14 cellular contexts compared by ENCODE assay signal in the genomic region with DNA sequence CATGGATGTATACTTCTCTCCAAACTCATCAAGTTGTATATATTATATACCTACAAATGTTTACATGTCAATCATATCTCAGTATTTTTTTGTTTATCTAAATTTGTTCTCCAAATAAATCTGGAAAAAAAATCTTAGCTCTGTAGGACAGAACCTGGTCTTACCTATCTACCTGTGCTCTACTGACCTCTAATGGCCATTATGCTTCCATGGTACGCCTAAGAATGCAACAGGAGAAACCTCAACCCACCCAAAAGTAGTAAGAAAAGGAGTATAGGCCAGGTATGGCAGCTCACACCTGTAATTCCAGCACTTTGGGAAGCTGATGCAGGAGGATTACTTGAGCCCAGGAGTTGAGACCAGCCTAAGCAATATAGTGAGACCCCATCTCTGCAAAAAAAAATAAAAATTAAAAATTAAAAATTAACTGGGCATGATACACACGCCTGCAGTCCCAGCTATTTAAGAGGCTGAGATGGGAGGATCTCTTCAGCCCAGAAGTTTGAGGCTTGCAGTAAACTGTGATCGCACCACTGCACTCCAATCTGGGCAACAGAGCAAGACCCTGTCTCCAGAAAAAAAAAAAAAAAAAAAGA. TPM values are rescaled to one million over a fixed set of nuclear protein-coding genes. Genes with fewer than 3 reads are reported as not detected.
DNase-seq lines count a peak whose midpoint lies in the region; ATAC-seq, FAIRE-seq and TF ChIP-seq lines count a peak whose summit lies in the region.
"Had no signal": no experiment of that assay in that cellular context is flagged by ENCODE, and none has a peak within 500 bp of the region (broad histone marks: within the 10 kb centered on the region; RNA-seq: fewer than 3 reads in every experiment).

No MANE protein-coding gene starts in this region.

- in situ Hi-C loops in transverse colon (cut with MboI; ENCODE audit: low pct_ligation_motif_present in 1 of 4, low pct_unique_long_range_greater_than_20kb in 1 of 4, low sequenced_read_pairs in 3 of 4), result no loop called here

- ATAC-seq in HCT116, result peak; percentile 77
- peak; percentile 41 for ATAC-seq in foreskin keratinocyte
- no peak for ATAC-seq in gastroesophageal sphincter
- no peak for ATAC-seq in HG03045 (IDR thresholded peaks at IDR 0.05; ENCODE audit: unreplicated experiment)
- ATAC-seq: activated CD8-positive, alpha-beta T cell treated with anti-CD3 and anti-CD28 coated beads, Interleukin-2, amount 10 ng/mL, durations not matched to agents 7 days and 5 days had no signal

- CTCF ChIA-PET in HCT116 (lab: Charles Lee), result interaction anchor here (1.2 kb wide), 2 partner anchors 9 to 359 kb away, joined by 3 to 6 read pairs; a partner anchor contains a TSS

- H3K9ac ChIP-seq in HCT116 (ENCODE audit: low read length), result no peak overlapping the region
- H3K9ac ChIP-seq: KMS-11 had no signal

- no peaks in the 10 kb centered on the region for H3F3A ChIP-seq in DOHH2 (ENCODE audit: control insufficient read depth, insufficient read depth)

- H3K27ac ChIP-seq in DOHH2 (ENCODE audit: low read depth, low read length) (no peak overlapping the region), HCT116 (ENCODE audit: low read depth, low read length) (no peak overlapping the region), foreskin keratinocyte (no peak overlapping the region), gastroesophageal sphincter (no peak overlapping the region), transverse colon (no peak overlapping the region)
- H3K27ac ChIP-seq: KMS-11 had no signal

- POLR2A ChIA-PET in HCT116 (lab: Charles Lee), result no interaction called here

- H3K9me2 ChIP-seq in DOHH2 (replicated peaks; ENCODE audit: control insufficient read depth, low read length) (no peaks in the 10 kb centered on the region), HCT116 (ENCODE audit: insufficient read depth) (no peaks in the 10 kb centered on the region)

- TF ChIP-seq CTCF in DOHH2 (IDR thresholded peaks at IDR 0.05; ENCODE audit: low read depth, low read length, poor library complexity, severe bottlenecking) (peak; percentile 40), HCT116 (IDR thresholded peaks at IDR 0.05 in 2 of 3, conservative IDR thresholded peaks at IDR 0.05 in 1 of 3; ENCODE audit: borderline replicate concordance in 1 of 3, insufficient read depth in 1 of 3, low read depth in 2 of 3, low read length in 2 of 3) (peak in 2 of 3 experiments; percentile 60 to 63; a peak in 4 of 6 replicates), foreskin keratinocyte (conservative IDR thresholded peaks at IDR 0.05) (peak; percentile 67), gastroesophageal sphincter (IDR thresholded peaks at IDR 0.05) (no peak), transverse colon (IDR thresholded peaks at IDR 0.05) (no peak), D721Med (IDR thresholded peaks at IDR 0.05; ENCODE audit: insufficient read depth, missing control alignments) (no peak)

- TF ChIP-seq POLR2A in HCT116 (IDR thresholded peaks at IDR 0.05; ENCODE audit: borderline replicate concordance, extremely low read depth, insufficient read depth, insufficient read length), result no peak
- TF ChIP-seq POLR2A in gastroesophageal sphincter (IDR thresholded peaks at IDR 0.05), result no peak
- TF ChIP-seq POLR2A in transverse colon (IDR thresholded peaks at IDR 0.05), result no peak

- H3K4me3 ChIP-seq in DOHH2 (ENCODE audit: low read length), result no peak overlapping the region
- no peak overlapping the region for H3K4me3 ChIP-seq in HCT116 (replicated peaks in 1 of 2; ENCODE audit: low read depth in 1 of 2, low read length in 2 of 2)
- H3K4me3 ChIP-seq in gastroesophageal sphincter, result no peak overlapping the region
- no peak overlapping the region for H3K4me3 ChIP-seq in transverse colon

- H3K27me3 ChIP-seq in DOHH2 (ENCODE audit: control insufficient read depth, low read length), result no peaks in the 10 kb centered on the region
- no peaks in the 10 kb centered on the region for H3K27me3 ChIP-seq in HCT116 (ENCODE audit: insufficient read depth, low read length)
- no peaks in the 10 kb centered on the region for H3K27me3 ChIP-seq in foreskin keratinocyte
- no peaks in the 10 kb centered on the region for H3K27me3 ChIP-seq in gastroesophageal sphincter
- no peaks in the 10 kb centered on the region for H3K27me3 ChIP-seq in transverse colon

- peak; percentile 42; the same call in 1 of the 2 replicates for TF ChIP-seq RAD21 in HCT116 (IDR thresholded peaks at IDR 0.05; ENCODE audit: low read depth)

- no TSS peak for BruUV-seq in HCT116 (replicated peaks; lab: Mats Ljungman, UMichigan)

- H3K79me2 ChIP-seq in DOHH2 (ENCODE audit: control insufficient read depth, low read length) (no peaks in the 10 kb centered on the region), HCT116 (ENCODE audit: insufficient read depth, low read length) (no peaks in the 10 kb centered on the region)

- H3K4me1 ChIP-seq in DOHH2 (ENCODE audit: control insufficient read depth, low read length) (no peaks in the 10 kb centered on the region), HCT116 (ENCODE audit: control insufficient read depth in 1 of 2, insufficient read depth in 2 of 2, low read length in 2 of 2) (no peaks in the 10 kb centered on the region), foreskin keratinocyte (no peaks in the 10 kb centered on the region), gastroesophageal sphincter (no peaks in the 10 kb centered on the region), transverse colon (no peaks in the 10 kb centered on the region)

- no peak overlapping the region for H2AFZ ChIP-seq in HCT116 (ENCODE audit: low read depth, low read length, poor library complexity, severe bottlenecking)

- no peak for FAIRE-seq in D721Med (lab: Jason Lieb, UNC)

- H3K9me3 ChIP-seq in DOHH2 (ENCODE audit: control insufficient read depth, insufficient read depth, low read length) (no peaks in the 10 kb centered on the region), HCT116 (ENCODE audit: control insufficient read depth in 1 of 2, insufficient read depth in 1 of 2, low read depth in 1 of 2, low read length in 2 of 2) (no peaks in the 10 kb centered on the region), gastroesophageal sphincter (peaks cover 0 to 7% (median 0%) of the 10 kb centered on the region in 3 donors), transverse colon (peaks cover 4 to 6% of the 10 kb centered on the region in 2 donors)

- H3K36me3 ChIP-seq in DOHH2 (ENCODE audit: control insufficient read depth, low read length), result no peaks in the 10 kb centered on the region
- no peaks in the 10 kb centered on the region for H3K36me3 ChIP-seq in HCT116 (ENCODE audit: control insufficient read depth in 1 of 2, insufficient read depth in 2 of 2, low read length in 2 of 2)
- no peaks in the 10 kb centered on the region for H3K36me3 ChIP-seq in gastroesophageal sphincter
- H3K36me3 ChIP-seq in transverse colon, result no peaks in the 10 kb centered on the region

- no peak overlapping the region for H3K4me2 ChIP-seq in DOHH2 (ENCODE audit: low read length)
- no peak overlapping the region for H3K4me2 ChIP-seq in HCT116 (ENCODE audit: low read length)
- H3K4me2 ChIP-seq: KMS-11 had no signal

- intact Hi-C loops in HCT116 (cut with micrococcal nuclease) (no loop called here), transverse colon (cut with DNase I; ENCODE audit: low total_unique reads) (no loop called here)

- 60 to 83% methylated on average over 2 of the region's 3 CpGs for WGBS in gastroesophageal sphincter (ENCODE audit: low coverage in 1 of 2), 2 donors
- WGBS in transverse colon (ENCODE audit: low coverage in 1 of 2), 2 donors, result 64% methylated on average over 3 of the region's 3 CpGs; no CpG with 5 or more reads in 1 of the 2 donors

- TF ChIP-seq EP300 in gastroesophageal sphincter (IDR thresholded peaks at IDR 0.05), result no peak
- no peak for TF ChIP-seq EP300 in transverse colon (IDR thresholded peaks at IDR 0.05; ENCODE audit: low read depth)

- H4K20me1 ChIP-seq in DOHH2 (ENCODE audit: control insufficient read depth, insufficient read depth, low read depth, low read length), result no peaks in the 10 kb centered on the region
- no peaks in the 10 kb centered on the region for H4K20me1 ChIP-seq in HCT116 (ENCODE audit: insufficient read depth)

- peak; percentile 36 for DNase-seq in HCT116 (ENCODE audit: low read depth, low spot score)
- DNase-seq in OCI-M1 (lab: John Stamatoyannopoulos, UW), result peak; percentile 33
- peak; percentile 11 to 38 for DNase-seq in foreskin keratinocyte
- DNase-seq in transverse colon, result no peak
- no peak for DNase-seq in D721Med (ENCODE audit: insufficient read length, low spot score)
- DNase-seq: activated CD8-positive, alpha-beta T cell treated with anti-CD3 and anti-CD28 coated beads, Interleukin-2, amount 10 ng/mL, durations not matched to agents 7 days and 5 days; DMS79 had no signal

- RAD21 ChIA-PET in HCT116 (lab: Charles Lee; ENCODE audit: low non-redundant PET in 1 of 2, low total read pairs in 2 of 2, uncharacterized antibody in 2 of 2, unreplicated experiment in 2 of 2), result no interaction called here

TF ChIP-seq in HCT116, 20 proteins besides CTCF, POLR2A, EP300 and RAD21 (continues in another document):
- TF ChIP-seq EGR1 (IDR thresholded peaks at IDR 0.05; ENCODE audit: low read depth) (no peak), CEBPB (IDR thresholded peaks at IDR 0.05; ENCODE audit: low read depth) (no peak), SRF (IDR thresholded peaks at IDR 0.05; ENCODE audit: low read depth) (no peak), CBX3 (IDR thresholded peaks at IDR 0.05; ENCODE audit: low read depth) (no peak)

RNA-seq across cellular contexts. Expression of a gene that starts 8.7 kb away (rescaled TPM):
- total RNA-seq in HCT116 (2021; ENCODE audit: unreplicated experiment), result not detected
- not detected in 2 replicates for polyA plus RNA-seq in HCT116 (2012)
- total RNA-seq in foreskin keratinocyte, result not detected in 2 replicates
- not detected in 2 replicates for polyA plus RNA-seq in foreskin keratinocyte
- not detected for total RNA-seq in gastroesophageal sphincter
- not detected for total RNA-seq in transverse colon
- total RNA-seq: activated CD8-positive, alpha-beta T cell treated with anti-CD3 and anti-CD28 coated beads, Interleukin-2, amount 10 ng/mL, durations not matched to agents 7 days and 5 days; fibroblast of lung; liver; progenitor cell of endocrine pancreas had no signal
- polyA plus RNA-seq: fibroblast of lung, liver had no signal

RNA-seq across cellular contexts. Expression of a gene that starts 19.0 kb away (rescaled TPM):
- total RNA-seq in HCT116 (2021; ENCODE audit: unreplicated experiment) (not detected), foreskin keratinocyte (not detected in 2 replicates), gastroesophageal sphincter (under 1 TPM in 1 of 4 donors, not detected in 3; 0.50 TPM), transverse colon (not detected)
- polyA plus RNA-seq in HCT116 (2012), result not detected in 2 replicates
- polyA plus RNA-seq in foreskin keratinocyte, result not detected in 2 replicates
- total RNA-seq: activated CD8-positive, alpha-beta T cell treated with anti-CD3 and anti-CD28 coated beads, Interleukin-2, amount 10 ng/mL, durations not matched to agents 7 days and 5 days; fibroblast of lung; liver; progenitor cell of endocrine pancreas had no signal
- polyA plus RNA-seq: fibroblast of lung, liver had no signal

RNA-seq across cellular contexts. Expression of a gene that starts 24.2 kb away (rescaled TPM):
- not detected for total RNA-seq in HCT116 (2021; ENCODE audit: unreplicated experiment)
- not detected in 2 replicates for polyA plus RNA-seq in HCT116 (2012)
- not detected in 2 replicates for total RNA-seq in foreskin keratinocyte
- polyA plus RNA-seq in foreskin keratinocyte, result not detected in 2 replicates
- not detected for total RNA-seq in gastroesophageal sphincter
- not detected for total RNA-seq in transverse colon
- total RNA-seq: activated CD8-positive, alpha-beta T cell treated with anti-CD3 and anti-CD28 coated beads, Interleukin-2, amount 10 ng/mL, durations not matched to agents 7 days and 5 days; fibroblast of lung; liver; progenitor cell of endocrine pancreas had no signal
- polyA plus RNA-seq: fibroblast of lung, liver had no signal

RNA-seq across cellular contexts. Expression of a gene that starts 57.1 kb away (rescaled TPM):
- total RNA-seq in HCT116 (2021; ENCODE audit: unreplicated experiment), result not detected
- not detected in 2 replicates for polyA plus RNA-seq in HCT116 (2012)
- not detected in 2 replicates for total RNA-seq in foreskin keratinocyte
- polyA plus RNA-seq in foreskin keratinocyte, result not detected in 2 replicates
- total RNA-seq in gastroesophageal sphincter, result not detected
- not detected for total RNA-seq in transverse colon
- total RNA-seq: activated CD8-positive, alpha-beta T cell treated with anti-CD3 and anti-CD28 coated beads, Interleukin-2, amount 10 ng/mL, durations not matched to agents 7 days and 5 days; fibroblast of lung; liver; progenitor cell of endocrine pancreas had no signal
- polyA plus RNA-seq: fibroblast of lung, liver had no signal

RNA-seq across cellular contexts. Expression of a gene that starts 58.0 kb away (rescaled TPM):
- 23.3 TPM for total RNA-seq in HCT116 (2021; ENCODE audit: unreplicated experiment)
- 13.4 and 15.4 TPM in 2 replicates for polyA plus RNA-seq in HCT116 (2012)
- total RNA-seq in foreskin keratinocyte, result 14.1 and 14.9 TPM in 2 replicates
- polyA plus RNA-seq in foreskin keratinocyte, result 9.9 and 10.6 TPM in 2 replicates
- 10 to 100 TPM in 2 of 4 donors, 1 to 10 TPM in 2; 8.1 to 10.9 (median 10.0) TPM for total RNA-seq in gastroesophageal sphincter
- total RNA-seq in transverse colon, result 10 to 100 TPM in 2 of 4 donors, 1 to 10 TPM in 2; 5.6 to 14.9 (median 9.7) TPM

Comparison
In these comparisons a context has a peak if more than half of its experiments do, and no peak if none do; other contexts are left out.
1. CTCF ChIP-seq: peak in DOHH2 (single experiment), HCT116 (2 of 3) and foreskin keratinocyte (single experiment); none in gastroesophageal sphincter (0 of 4), transverse colon (0 of 5) and D721Med (single experiment).
2. ATAC-seq: peak in HCT116 (single experiment) and foreskin keratinocyte (single experiment); none in gastroesophageal sphincter (single experiment) and HG03045 (single experiment).
3. DNase-seq: peak in HCT116 (single experiment), OCI-M1 (single experiment) and foreskin keratinocyte (2 of 2); none in transverse colon (single experiment) and D721Med (single experiment).